In the genomic region with DNA sequence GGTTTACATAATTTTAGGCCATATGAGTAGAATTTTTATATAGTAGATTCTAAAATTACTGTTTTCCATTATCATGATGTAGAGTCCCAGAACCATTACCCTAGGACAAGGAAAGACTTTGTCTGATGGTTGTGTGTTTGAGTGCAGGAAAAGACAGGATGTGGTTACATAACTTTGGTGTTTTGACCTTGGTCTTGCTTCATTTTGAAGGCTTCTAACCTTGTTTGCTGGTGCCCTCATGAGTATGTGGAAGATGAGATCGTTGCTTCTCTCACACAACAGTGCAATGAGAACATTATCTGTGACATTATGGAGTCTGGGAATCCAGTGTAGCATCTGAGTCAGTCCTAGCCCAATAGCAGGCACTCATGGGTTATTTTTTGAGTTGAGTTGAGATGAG, we compare ENCODE assay signal across 1 cellular context.
A peak's percentile ranks its signal among the peaks of the same experiment; 100 is the strongest.
TF ChIP-seq lines count a peak whose summit lies in the region.

No MANE protein-coding gene starts in this region.

TF ChIP-seq in K562, 482 proteins besides CTCF, POLR2A, EP300 and RAD21 (continued from another document):
- TF ChIP-seq, protein P1, sequence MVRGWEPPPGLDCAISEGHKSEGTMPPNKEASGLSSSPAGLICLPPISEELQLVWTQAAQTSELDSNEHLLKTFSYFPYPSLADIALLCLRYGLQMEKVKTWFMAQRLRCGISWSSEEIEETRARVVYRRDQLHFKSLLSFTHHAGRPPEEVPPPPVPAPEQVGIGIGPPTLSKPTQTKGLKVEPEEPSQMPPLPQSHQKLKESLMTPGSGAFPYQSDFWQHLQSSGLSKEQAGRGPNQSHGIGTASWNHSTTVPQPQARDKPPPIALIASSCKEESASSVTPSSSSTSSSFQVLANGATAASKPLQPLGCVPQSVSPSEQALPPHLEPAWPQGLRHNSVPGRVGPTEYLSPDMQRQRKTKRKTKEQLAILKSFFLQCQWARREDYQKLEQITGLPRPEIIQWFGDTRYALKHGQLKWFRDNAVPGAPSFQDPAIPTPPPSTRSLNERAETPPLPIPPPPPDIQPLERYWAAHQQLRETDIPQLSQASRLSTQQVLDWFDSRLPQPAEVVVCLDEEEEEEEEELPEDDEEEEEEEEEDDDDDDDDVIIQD (CRISPR knock-in tag; IDR thresholded peaks at IDR 0.05): no peak
- no peak for TF ChIP-seq CEBPG (CRISPR knock-in tag; IDR thresholded peaks at IDR 0.05)
- peak; percentile 67 to 82 for TF ChIP-seq CEBPG (tag; conservative IDR thresholded peaks at IDR 0.05 in 1 of 2, IDR thresholded peaks at IDR 0.05 in 1 of 2)
- no peak for TF ChIP-seq NR2C1 (IDR thresholded peaks at IDR 0.05)
- TF ChIP-seq NR2C1 (tag; IDR thresholded peaks at IDR 0.05): peak; percentile 44; the same call in 1 of the 2 replicates
- no peak for TF ChIP-seq POLR2H (tag; IDR thresholded peaks at IDR 0.05; ENCODE audit: low read depth)
- TF ChIP-seq HINFP (tag; conservative IDR thresholded peaks at IDR 0.05; ENCODE audit: low read depth): no peak
- TF ChIP-seq ZZZ3 (IDR thresholded peaks at IDR 0.05): no peak
- TF ChIP-seq ESRRA (IDR thresholded peaks at IDR 0.05; ENCODE audit: borderline replicate concordance, low read depth): peak; percentile 32; the same call in 1 of the 2 replicates
- peak; percentile 32; the same call in 1 of the 2 replicates for TF ChIP-seq CEBPB (tag; IDR thresholded peaks at IDR 0.05)
- no peak for TF ChIP-seq MYBL2 (IDR thresholded peaks at IDR 0.05; ENCODE audit: low read depth)
- TF ChIP-seq MYBL2 (CRISPR knock-in tag; IDR thresholded peaks at IDR 0.05; ENCODE audit: borderline replicate concordance): no peak
- peak; percentile 59; the same call in 1 of the 2 replicates for TF ChIP-seq ETV1 (tag; conservative IDR thresholded peaks at IDR 0.05; ENCODE audit: low read depth)
- no peak for TF ChIP-seq NR2C2 (CRISPR knock-in tag; IDR thresholded peaks at IDR 0.05)
- peak; percentile 31; the same call in 1 of the 2 replicates for TF ChIP-seq NR2C2 (tag; IDR thresholded peaks at IDR 0.05)
- peak; percentile 37; the same call in 1 of the 2 replicates for TF ChIP-seq GABPA (tag; conservative IDR thresholded peaks at IDR 0.05; ENCODE audit: low read depth)
